In the genomic region with DNA sequence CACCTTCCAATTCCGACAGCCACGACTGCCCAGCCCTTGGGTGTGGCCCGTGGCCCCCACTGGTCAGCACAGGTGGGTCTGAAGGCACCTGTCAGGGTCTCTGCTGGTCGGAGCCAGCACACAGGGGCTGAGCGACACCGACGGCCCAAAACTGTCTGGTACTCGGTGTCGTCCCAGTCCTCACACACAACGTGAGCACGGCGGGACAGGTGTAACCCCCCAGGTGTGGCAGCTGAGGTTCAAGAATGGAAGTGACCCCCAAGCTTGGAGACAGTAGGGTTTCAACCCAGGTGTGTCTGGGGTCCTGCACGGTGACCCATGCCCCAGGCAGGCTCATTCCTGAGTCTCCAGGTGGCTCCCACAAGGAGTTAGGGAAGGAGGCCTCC, we compare ENCODE assay signal across 9 cellular contexts. TPM values are rescaled to one million over a fixed set of nuclear protein-coding genes. Genes with fewer than 3 reads are reported as not detected.
DNase-seq lines count a peak whose midpoint lies in the region; ATAC-seq, FAIRE-seq and TF ChIP-seq lines count a peak whose summit lies in the region.
"Had no signal": no experiment of that assay in that cellular context is flagged by ENCODE, and none has a peak within 500 bp of the region (broad histone marks: within the 10 kb centered on the region; RNA-seq: fewer than 3 reads in every experiment).

No MANE protein-coding gene starts in this region.

- H3K9ac ChIP-seq in GM23248 = peak overlapping the region; percentile 44; the same call in 1 of the 2 replicates

- H3K9me2 ChIP-seq in GM23248 (ENCODE audit: insufficient read depth) = no peaks in the 10 kb centered on the region

- no peak overlapping the region for H3K27ac ChIP-seq in GM23248

- DNase-seq in GM23248 = no peak
- no peak for DNase-seq in foreskin fibroblast
- DNase-seq in skeletal muscle cell (ENCODE audit: low read depth) = no peak
- no peak for DNase-seq in epidermal melanocyte (ENCODE audit: insufficient read length, low spot score)
- no peak for DNase-seq in GF-D8 (lab: John Stamatoyannopoulos, UW)
- no peak for DNase-seq in urothelium cell line (ENCODE audit: low spot score)

- H3K79me2 ChIP-seq in GM23248 (ENCODE audit: insufficient read depth) = peaks cover 27% of the 10 kb centered on the region; the same call in 1 of the 2 replicates

- H3K27me3 ChIP-seq in GM23248 (replicated peaks; ENCODE audit: insufficient read depth) = no peaks in the 10 kb centered on the region

- no peak for TF ChIP-seq CTCF in WI38 (IDR thresholded peaks at IDR 0.05; ENCODE audit: low read depth, low read length)
- no peak for TF ChIP-seq CTCF in foreskin fibroblast (IDR thresholded peaks at IDR 0.05; ENCODE audit: low read depth, low read length)

- no peak for FAIRE-seq in urothelium cell line (lab: Jason Lieb, UNC)

- no peaks in the 10 kb centered on the region; the same call in 1 of the 2 replicates for H3F3A ChIP-seq in GM23248 (ENCODE audit: insufficient read depth)

- no peaks in the 10 kb centered on the region for H4K20me1 ChIP-seq in GM23248 (ENCODE audit: insufficient read depth)

- no peak for ATAC-seq in GM18870 (IDR thresholded peaks at IDR 0.05; ENCODE audit: unreplicated experiment)

- in situ Hi-C loops in GM23248 (cut with MboI) = no loop called here

- H3K4me3 ChIP-seq in GM23248 (peak overlapping the region; percentile 71), WI38 (ENCODE audit: low read depth, low read length) (peak overlapping the region; percentile 63), foreskin fibroblast (ENCODE audit: low read depth in 1 of 2, low read length in 2 of 2) (peak overlapping the region; percentile 65 to 75), skeletal muscle cell (ENCODE audit: low read depth, low read length) (peak overlapping the region; percentile 96)

- no peaks in the 10 kb centered on the region for H3K9me3 ChIP-seq in GM23248 (ENCODE audit: low read depth)

- H3K36me3 ChIP-seq in GM23248 (ENCODE audit: low read depth) = no peaks in the 10 kb centered on the region

- WGBS in GM23248 (ENCODE audit: low coverage in 1 of 2, low lambda C conversion rate in 2 of 2, missing lambda C conversion rate in 2 of 2), 2 experiments = 79 to 80% methylated on average over 12 to 13 of the region's 13 CpGs

- H3K4me2 ChIP-seq in GM23248 (ENCODE audit: unreplicated experiment) = peak overlapping the region; percentile 74

- no peak overlapping the region for H2AFZ ChIP-seq in GM23248

- H3K4me1 ChIP-seq in GM23248 (ENCODE audit: insufficient read depth) = peaks cover 8% of the 10 kb centered on the region; the same call in 1 of the 2 replicates

RNA-seq across cellular contexts. Expression of a gene that starts 1.0 kb away (rescaled TPM):
- total RNA-seq in GM23248 (2014; rRNA removed; shearing (Covaris generic)) = 21.5 and 24.0 TPM in 2 replicates
- polyA plus RNA-seq in GM23248 (2016; fragmentation: Nextera tagmentation; extraction: Ambion mirVana) = 38.8 and 39.0 TPM in 2 replicates

RNA-seq across cellular contexts. Expression of a gene that starts 1.2 kb away (rescaled TPM):
- 18.7 and 20.4 TPM in 2 replicates for total RNA-seq in GM23248 (2014; rRNA removed; shearing (Covaris generic))
- polyA plus RNA-seq in GM23248 (2016; fragmentation: Nextera tagmentation; extraction: Ambion mirVana) = 83.2 and 90.9 TPM in 2 replicates

RNA-seq across cellular contexts. Expression of a gene that starts 10.7 kb away (rescaled TPM):
- total RNA-seq in GM23248 (2014; rRNA removed; shearing (Covaris generic)) = not detected in 2 replicates
- polyA plus RNA-seq in GM23248 (2016; fragmentation: Nextera tagmentation; extraction: Ambion mirVana) = not detected in 2 replicates
- total RNA-seq: M059J had no signal

RNA-seq across cellular contexts. Expression of a gene that starts 44.0 kb away (rescaled TPM):
- 105 and 150 TPM in 2 replicates for total RNA-seq in GM23248 (2014; rRNA removed; shearing (Covaris generic))
- 224 and 226 TPM in 2 replicates for polyA plus RNA-seq in GM23248 (2016; fragmentation: Nextera tagmentation; extraction: Ambion mirVana)

RNA-seq across cellular contexts. Expression of a gene that starts 52.1 kb away (rescaled TPM):
- 11.3 and 14.2 TPM in 2 replicates for total RNA-seq in GM23248 (2014; rRNA removed; shearing (Covaris generic))
- 5.4 and 5.9 TPM in 2 replicates for polyA plus RNA-seq in GM23248 (2016; fragmentation: Nextera tagmentation; extraction: Ambion mirVana)
